2 cellular contexts compared by ENCODE assay signal in the genomic region with DNA sequence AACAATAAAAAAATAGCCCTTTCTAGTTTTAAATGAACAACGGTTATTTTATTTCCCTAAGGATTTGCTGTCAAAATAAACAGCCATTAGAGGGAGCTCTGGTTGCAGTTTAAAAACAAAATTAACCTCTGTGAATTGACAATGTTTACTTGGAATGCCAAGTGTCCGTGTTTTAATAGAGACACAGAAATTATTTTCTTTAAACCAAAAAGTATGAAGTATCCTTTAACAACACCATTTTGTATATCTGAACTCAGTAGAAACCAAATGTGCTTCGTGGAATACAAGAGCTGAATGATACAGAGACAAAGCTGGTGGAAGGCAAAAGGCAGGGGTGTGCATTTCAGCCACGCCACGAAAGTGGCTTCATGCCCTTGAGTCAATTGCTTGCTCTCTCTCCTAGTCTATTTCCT.
A peak's percentile ranks its signal among the peaks of the same experiment; 100 is the strongest.
TF ChIP-seq lines count a peak whose summit lies in the region.

No MANE protein-coding gene starts in this region.

TF ChIP-seq in GM23338, 12 proteins besides CTCF, POLR2A, EP300 and RAD21 (continued from another document and continues in another):
- TF ChIP-seq ZNF331 (CRISPR knock-in tag; IDR thresholded peaks at IDR 0.05; ENCODE audit: low read depth) (no peak), EZH2 (IDR thresholded peaks at IDR 0.05; ENCODE audit: low read depth, unreplicated experiment) (no peak), STAT1 (IDR thresholded peaks at IDR 0.05; ENCODE audit: unreplicated experiment) (no peak), JUNB (IDR thresholded peaks at IDR 0.05; ENCODE audit: unreplicated experiment) (no peak), NANOG (IDR thresholded peaks at IDR 0.05; ENCODE audit: borderline replicate concordance) (no peak), EZH2phosphoT487 (IDR thresholded peaks at IDR 0.05; ENCODE audit: unreplicated experiment) (no peak), POLR2AphosphoS5 (IDR thresholded peaks at IDR 0.05; ENCODE audit: low read depth) (no peak), ZNF114 (CRISPR knock-in tag; IDR thresholded peaks at IDR 0.05) (no peak)
- TF ChIP-seq, protein P1, sequence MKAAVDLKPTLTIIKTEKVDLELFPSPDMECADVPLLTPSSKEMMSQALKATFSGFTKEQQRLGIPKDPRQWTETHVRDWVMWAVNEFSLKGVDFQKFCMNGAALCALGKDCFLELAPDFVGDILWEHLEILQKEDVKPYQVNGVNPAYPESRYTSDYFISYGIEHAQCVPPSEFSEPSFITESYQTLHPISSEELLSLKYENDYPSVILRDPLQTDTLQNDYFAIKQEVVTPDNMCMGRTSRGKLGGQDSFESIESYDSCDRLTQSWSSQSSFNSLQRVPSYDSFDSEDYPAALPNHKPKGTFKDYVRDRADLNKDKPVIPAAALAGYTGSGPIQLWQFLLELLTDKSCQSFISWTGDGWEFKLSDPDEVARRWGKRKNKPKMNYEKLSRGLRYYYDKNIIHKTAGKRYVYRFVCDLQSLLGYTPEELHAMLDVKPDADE (IDR thresholded peaks at IDR 0.05): no peak
- TF ChIP-seq, protein P2, sequence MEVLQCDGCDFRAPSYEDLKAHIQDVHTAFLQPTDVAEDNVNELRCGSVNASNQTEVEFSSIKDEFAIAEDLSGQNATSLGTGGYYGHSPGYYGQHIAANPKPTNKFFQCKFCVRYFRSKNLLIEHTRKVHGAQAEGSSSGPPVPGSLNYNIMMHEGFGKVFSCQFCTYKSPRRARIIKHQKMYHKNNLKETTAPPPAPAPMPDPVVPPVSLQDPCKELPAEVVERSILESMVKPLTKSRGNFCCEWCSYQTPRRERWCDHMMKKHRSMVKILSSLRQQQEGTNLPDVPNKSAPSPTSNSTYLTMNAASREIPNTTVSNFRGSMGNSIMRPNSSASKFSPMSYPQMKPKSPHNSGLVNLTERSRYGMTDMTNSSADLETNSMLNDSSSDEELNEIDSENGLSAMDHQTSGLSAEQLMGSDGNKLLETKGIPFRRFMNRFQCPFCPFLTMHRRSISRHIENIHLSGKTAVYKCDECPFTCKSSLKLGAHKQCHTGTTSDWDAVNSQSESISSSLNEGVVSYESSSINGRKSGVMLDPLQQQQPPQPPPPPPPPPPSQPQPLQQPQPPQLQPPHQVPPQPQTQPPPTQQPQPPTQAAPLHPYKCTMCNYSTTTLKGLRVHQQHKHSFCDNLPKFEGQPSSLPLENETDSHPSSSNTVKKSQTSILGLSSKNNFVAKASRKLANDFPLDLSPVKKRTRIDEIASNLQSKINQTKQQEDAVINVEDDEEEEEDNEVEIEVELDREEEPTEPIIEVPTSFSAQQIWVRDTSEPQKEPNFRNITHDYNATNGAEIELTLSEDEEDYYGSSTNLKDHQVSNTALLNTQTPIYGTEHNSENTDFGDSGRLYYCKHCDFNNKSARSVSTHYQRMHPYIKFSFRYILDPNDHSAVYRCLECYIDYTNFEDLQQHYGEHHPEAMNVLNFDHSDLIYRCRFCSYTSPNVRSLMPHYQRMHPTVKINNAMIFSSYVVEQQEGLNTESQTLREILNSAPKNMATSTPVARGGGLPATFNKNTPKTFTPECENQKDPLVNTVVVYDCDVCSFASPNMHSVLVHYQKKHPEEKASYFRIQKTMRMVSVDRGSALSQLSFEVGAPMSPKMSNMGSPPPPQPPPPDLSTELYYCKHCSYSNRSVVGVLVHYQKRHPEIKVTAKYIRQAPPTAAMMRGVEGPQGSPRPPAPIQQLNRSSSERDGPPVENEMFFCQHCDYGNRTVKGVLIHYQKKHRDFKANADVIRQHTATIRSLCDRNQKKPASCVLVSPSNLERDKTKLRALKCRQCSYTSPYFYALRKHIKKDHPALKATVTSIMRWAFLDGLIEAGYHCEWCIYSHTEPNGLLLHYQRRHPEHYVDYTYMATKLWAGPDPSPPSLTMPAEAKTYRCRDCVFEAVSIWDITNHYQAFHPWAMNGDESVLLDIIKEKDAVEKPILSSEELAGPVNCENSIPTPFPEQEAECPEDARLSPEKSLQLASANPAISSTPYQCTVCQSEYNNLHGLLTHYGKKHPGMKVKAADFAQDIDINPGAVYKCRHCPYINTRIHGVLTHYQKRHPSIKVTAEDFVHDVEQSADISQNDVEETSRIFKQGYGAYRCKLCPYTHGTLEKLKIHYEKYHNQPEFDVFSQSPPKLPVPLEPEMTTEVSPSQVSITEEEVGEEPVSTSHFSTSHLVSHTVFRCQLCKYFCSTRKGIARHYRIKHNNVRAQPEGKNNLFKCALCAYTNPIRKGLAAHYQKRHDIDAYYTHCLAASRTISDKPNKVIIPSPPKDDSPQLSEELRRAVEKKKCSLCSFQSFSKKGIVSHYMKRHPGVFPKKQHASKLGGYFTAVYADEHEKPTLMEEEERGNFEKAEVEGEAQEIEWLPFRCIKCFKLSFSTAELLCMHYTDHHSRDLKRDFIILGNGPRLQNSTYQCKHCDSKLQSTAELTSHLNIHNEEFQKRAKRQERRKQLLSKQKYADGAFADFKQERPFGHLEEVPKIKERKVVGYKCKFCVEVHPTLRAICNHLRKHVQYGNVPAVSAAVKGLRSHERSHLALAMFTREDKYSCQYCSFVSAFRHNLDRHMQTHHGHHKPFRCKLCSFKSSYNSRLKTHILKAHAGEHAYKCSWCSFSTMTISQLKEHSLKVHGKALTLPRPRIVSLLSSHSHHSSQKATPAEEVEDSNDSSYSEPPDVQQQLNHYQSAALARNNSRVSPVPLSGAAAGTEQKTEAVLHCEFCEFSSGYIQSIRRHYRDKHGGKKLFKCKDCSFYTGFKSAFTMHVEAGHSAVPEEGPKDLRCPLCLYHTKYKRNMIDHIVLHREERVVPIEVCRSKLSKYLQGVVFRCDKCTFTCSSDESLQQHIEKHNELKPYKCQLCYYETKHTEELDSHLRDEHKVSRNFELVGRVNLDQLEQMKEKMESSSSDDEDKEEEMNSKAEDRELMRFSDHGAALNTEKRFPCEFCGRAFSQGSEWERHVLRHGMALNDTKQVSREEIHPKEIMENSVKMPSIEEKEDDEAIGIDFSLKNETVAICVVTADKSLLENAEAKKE (CRISPR knock-in tag; IDR thresholded peaks at IDR 0.05): no peak

TF ChIP-seq in SK-N-SH, 30 proteins besides CTCF, POLR2A, EP300 and RAD21 (continued from another document):
- TF ChIP-seq SIN3A (IDR thresholded peaks at IDR 0.05; ENCODE audit: borderline replicate concordance, low read depth, low read length): no peak
- no peak for TF ChIP-seq RFX5 (IDR thresholded peaks at IDR 0.05; ENCODE audit: low read length)
- no peak for TF ChIP-seq GABPA (IDR thresholded peaks at IDR 0.05; ENCODE audit: low read depth)
- TF ChIP-seq GATA2 (CRISPR knock-in tag; IDR thresholded peaks at IDR 0.05): no peak
- TF ChIP-seq, protein P3, sequence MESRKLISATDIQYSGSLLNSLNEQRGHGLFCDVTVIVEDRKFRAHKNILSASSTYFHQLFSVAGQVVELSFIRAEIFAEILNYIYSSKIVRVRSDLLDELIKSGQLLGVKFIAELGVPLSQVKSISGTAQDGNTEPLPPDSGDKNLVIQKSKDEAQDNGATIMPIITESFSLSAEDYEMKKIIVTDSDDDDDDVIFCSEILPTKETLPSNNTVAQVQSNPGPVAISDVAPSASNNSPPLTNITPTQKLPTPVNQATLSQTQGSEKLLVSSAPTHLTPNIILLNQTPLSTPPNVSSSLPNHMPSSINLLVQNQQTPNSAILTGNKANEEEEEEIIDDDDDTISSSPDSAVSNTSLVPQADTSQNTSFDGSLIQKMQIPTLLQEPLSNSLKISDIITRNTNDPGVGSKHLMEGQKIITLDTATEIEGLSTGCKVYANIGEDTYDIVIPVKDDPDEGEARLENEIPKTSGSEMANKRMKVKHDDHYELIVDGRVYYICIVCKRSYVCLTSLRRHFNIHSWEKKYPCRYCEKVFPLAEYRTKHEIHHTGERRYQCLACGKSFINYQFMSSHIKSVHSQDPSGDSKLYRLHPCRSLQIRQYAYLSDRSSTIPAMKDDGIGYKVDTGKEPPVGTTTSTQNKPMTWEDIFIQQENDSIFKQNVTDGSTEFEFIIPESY (IDR thresholded peaks at IDR 0.05; ENCODE audit: borderline replicate concordance, low read depth): no peak
- peak; percentile 32; the same call in 1 of the 2 replicates for TF ChIP-seq SMC3 (IDR thresholded peaks at IDR 0.05; ENCODE audit: low read depth, low read length)
- 0 out of 2 replicates have a peak, but pooled peaks have one; percentile 18 for TF ChIP-seq MXI1 (IDR thresholded peaks at IDR 0.05; ENCODE audit: low read depth, low read length)
- TF ChIP-seq TEAD4 (IDR thresholded peaks at IDR 0.05; ENCODE audit: borderline replicate concordance, insufficient read depth): no peak
TF ChIP-seq in SK-N-SH: peak in this region for 2.
